10 cellular contexts compared by ENCODE assay signal in the genomic region with DNA sequence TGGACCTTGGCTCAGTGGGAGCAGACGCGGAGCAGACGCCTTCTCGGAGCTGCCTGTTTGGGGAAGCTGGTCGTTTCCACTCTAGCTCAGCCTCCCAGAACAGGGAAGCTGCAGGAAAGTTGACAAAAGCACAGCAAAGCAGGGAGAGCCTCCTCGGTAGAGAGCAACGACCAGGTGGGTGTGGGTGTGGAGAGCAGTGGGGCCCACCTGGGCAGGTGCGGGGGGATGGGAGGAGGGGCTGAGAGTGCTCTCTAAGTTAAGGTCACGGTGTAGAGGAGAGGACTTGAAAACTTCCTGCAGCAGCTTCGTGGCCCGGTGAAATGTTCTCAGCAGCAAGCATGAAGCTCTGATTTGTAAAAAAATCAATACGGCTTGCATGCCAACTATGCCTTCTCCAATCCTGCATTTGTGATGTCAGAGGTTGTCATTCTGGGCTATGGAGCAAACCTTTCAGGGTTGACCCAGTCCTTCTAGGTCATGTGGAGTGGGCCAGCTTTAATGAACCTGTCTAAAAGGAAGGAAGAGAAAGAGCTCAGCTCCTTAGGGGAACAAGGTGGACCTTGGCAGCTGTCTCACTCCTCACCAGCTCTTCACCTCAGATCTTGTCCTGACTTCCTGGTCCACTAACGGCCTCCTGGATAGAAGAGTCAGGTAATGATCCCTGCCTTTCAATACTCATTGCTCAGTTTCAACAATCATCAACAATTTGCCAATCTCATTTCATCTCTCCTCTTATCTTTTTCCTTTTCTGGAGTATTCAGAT.
A peak's percentile ranks its signal among the peaks of the same experiment; 100 is the strongest.
DNase-seq lines count a peak whose midpoint lies in the region; ATAC-seq and TF ChIP-seq lines count a peak whose summit lies in the region.
"Had no signal": no experiment of that assay in that cellular context is flagged by ENCODE, and none has a peak within 500 bp of the region (broad histone marks: within the 10 kb centered on the region; RNA-seq: fewer than 3 reads in every experiment).

No MANE protein-coding gene starts in this region.

- H3K9me3 Mint-ChIP-seq in activated CD4-positive, alpha-beta T cell treated with anti-CD3 and anti-CD28 coated beads for 36 hours (ENCODE audit: low read depth) = no peaks in the 10 kb centered on the region
- H3K9me3 Mint-ChIP-seq in activated naive CD8-positive, alpha-beta T cell treated with anti-CD3 and anti-CD28 coated beads for 36 hours = no peaks in the 10 kb centered on the region
- no peaks in the 10 kb centered on the region for H3K9me3 Mint-ChIP-seq in stimulated activated naive CD8-positive, alpha-beta T cell treated with anti-CD3 and anti-CD28 coated beads, Interleukin-15, Interleukin-2, amounts not matched to agents 100 ng/mL and 50 ng/mL, for 24 hours
- H3K9me3 Mint-ChIP-seq in nephron progenitor cell = no peaks in the 10 kb centered on the region

- peak; percentile 20 for DNase-seq in activated CD4-positive, alpha-beta T cell treated with anti-CD3 and anti-CD28 coated beads for 36 hours
- no peak for DNase-seq in activated CD4-positive, alpha-beta T cell treated with anti-CD3 and anti-CD28 coated beads for 4 hours
- DNase-seq in activated naive CD8-positive, alpha-beta T cell treated with anti-CD3 and anti-CD28 coated beads for 36 hours = no peak
- no peak for DNase-seq in SK-N-SH
- DNase-seq in nephron progenitor cell = no peak
- no peak for DNase-seq in transverse colon

- no peak overlapping the region for H3K4me2 ChIP-seq in SK-N-SH

- no peaks in the 10 kb centered on the region for H3K79me2 ChIP-seq in SK-N-SH (ENCODE audit: insufficient read depth)

- no peaks in the 10 kb centered on the region for H4K20me1 ChIP-seq in SK-N-SH (ENCODE audit: insufficient read depth)

- H3K27me3 ChIP-seq in SK-N-SH (ENCODE audit: insufficient read depth) = no peaks in the 10 kb centered on the region; the same call in none of the 2 replicates
- no peaks in the 10 kb centered on the region for H3K27me3 ChIP-seq in transverse colon

- H3F3A ChIP-seq in SK-N-SH (replicated peaks; ENCODE audit: insufficient read depth) = no peaks in the 10 kb centered on the region

- in situ Hi-C loops in transverse colon (cut with MboI; ENCODE audit: low pct_ligation_motif_present in 1 of 4, low pct_unique_long_range_greater_than_20kb in 1 of 4, low sequenced_read_pairs in 3 of 4) = no loop called here

- POLR2A ChIA-PET in activated CD4-positive, alpha-beta T cell treated with anti-CD3 and anti-CD28 coated beads for 36 hours (lab: Charles Lee) = interaction anchor here (0.6 to 1.9 kb wide), 12 partner anchors 18 to 342 kb away, joined by 3 to 7 read pairs (median 4); a partner anchor contains a TSS
- POLR2A ChIA-PET in SK-N-SH (lab: Yijun Ruan, JAX) = no interaction called here

- H3K9ac ChIP-seq in SK-N-SH = no peak overlapping the region

- WGBS in SK-N-SH (ENCODE audit: low lambda C conversion rate) = 62% methylated on average over 10 of the region's 13 CpGs
- 33 to 52% methylated on average over 3 to 13 of the region's 13 CpGs for WGBS in transverse colon (ENCODE audit: low coverage in 1 of 2), 2 donors

- H3K4me1 ChIP-seq in SK-N-SH (ENCODE audit: control insufficient read depth in 1 of 2, insufficient read depth in 2 of 2, low read depth in 1 of 2, low read length in 1 of 2) (no peaks in the 10 kb centered on the region; a peak in 1 of 4 replicates), transverse colon (peaks cover 0 to 7% (median 0%) of the 10 kb centered on the region in 4 donors)

- H3K27ac Mint-ChIP-seq in activated CD4-positive, alpha-beta T cell treated with anti-CD3 and anti-CD28 coated beads for 36 hours = peak overlapping the region; percentile 88
- peak overlapping the region; percentile 80 for H3K27ac Mint-ChIP-seq in activated naive CD8-positive, alpha-beta T cell treated with anti-CD3 and anti-CD28 coated beads for 36 hours
- H3K27ac Mint-ChIP-seq in stimulated activated naive CD8-positive, alpha-beta T cell treated with anti-CD3 and anti-CD28 coated beads, Interleukin-15, Interleukin-2, amounts not matched to agents 100 ng/mL and 50 ng/mL, for 24 hours = peak overlapping the region; percentile 84
- no peak overlapping the region for H3K27ac Mint-ChIP-seq in nephron progenitor cell

- H3K36me3 Mint-ChIP-seq in activated CD4-positive, alpha-beta T cell treated with anti-CD3 and anti-CD28 coated beads for 36 hours (ENCODE audit: low read depth) = no peaks in the 10 kb centered on the region
- H3K36me3 Mint-ChIP-seq in activated naive CD8-positive, alpha-beta T cell treated with anti-CD3 and anti-CD28 coated beads for 36 hours = no peaks in the 10 kb centered on the region
- H3K36me3 Mint-ChIP-seq in stimulated activated naive CD8-positive, alpha-beta T cell treated with anti-CD3 and anti-CD28 coated beads, Interleukin-15, Interleukin-2, amounts not matched to agents 100 ng/mL and 50 ng/mL, for 24 hours (ENCODE audit: low read depth) = no peaks in the 10 kb centered on the region
- H3K36me3 Mint-ChIP-seq in nephron progenitor cell (ENCODE audit: low read depth) = no peaks in the 10 kb centered on the region

- TF ChIP-seq RAD21 in SK-N-SH (IDR thresholded peaks at IDR 0.05; ENCODE audit: low read length) = no peak

- intact Hi-C loops in activated CD4-positive, alpha-beta T cell treated with anti-CD3 and anti-CD28 coated beads for 36 hours (cut with DNase I, micrococcal nuclease) = loop anchor here in 1 of 2 experiments (2.0 to 10.0 kb wide), 4 partner anchors 84 to 341 kb away; a partner anchor contains a TSS
- intact Hi-C loops in transverse colon (cut with DNase I; ENCODE audit: low total_unique reads) = no loop called here

- no peak for ATAC-seq in activated CD4-positive, alpha-beta T cell treated with anti-CD3 and anti-CD28 coated beads for 36 hours
- peak; percentile 12 for ATAC-seq in HG03354 (IDR thresholded peaks at IDR 0.05; ENCODE audit: poor library complexity, severe bottlenecking, unreplicated experiment)
- ATAC-seq: K562 had no signal

- H3K4me3 Mint-ChIP-seq in activated CD4-positive, alpha-beta T cell treated with anti-CD3 and anti-CD28 coated beads for 36 hours = peak overlapping the region; percentile 68
- peak overlapping the region; percentile 79 for H3K4me3 Mint-ChIP-seq in activated naive CD8-positive, alpha-beta T cell treated with anti-CD3 and anti-CD28 coated beads for 36 hours
- H3K4me3 Mint-ChIP-seq in stimulated activated naive CD8-positive, alpha-beta T cell treated with anti-CD3 and anti-CD28 coated beads, Interleukin-15, Interleukin-2, amounts not matched to agents 100 ng/mL and 50 ng/mL, for 24 hours = peak overlapping the region; percentile 72
- H3K4me3 Mint-ChIP-seq in nephron progenitor cell = no peak overlapping the region

- H2AFZ ChIP-seq in SK-N-SH (ENCODE audit: low read depth) = no peak overlapping the region

- H3K9me3 ChIP-seq in SK-N-SH = no peaks in the 10 kb centered on the region
- no peaks in the 10 kb centered on the region for H3K9me3 ChIP-seq in transverse colon

- no peak overlapping the region for H3K4me3 ChIP-seq in SK-N-SH (ENCODE audit: low read depth in 2 of 2, low read length in 1 of 2)
- H3K4me3 ChIP-seq in transverse colon = peak overlapping the region in 1 of 4 donors; percentile 12
- H3K4me3 ChIP-seq: K562 had no signal

- no peaks in the 10 kb centered on the region for H3K9me2 ChIP-seq in SK-N-SH

- CTCF ChIA-PET in activated CD4-positive, alpha-beta T cell treated with anti-CD3 and anti-CD28 coated beads for 36 hours (lab: Charles Lee) = interaction anchor here (0.6 to 6.1 kb wide), 13 partner anchors 9 to 1825 kb away, joined by 3 to 63 read pairs (median 4); no protein-coding TSS in a partner anchor
- CTCF ChIA-PET in SK-N-SH (lab: Yijun Ruan, JAX) = interaction anchor here (0.7 to 1.5 kb wide), 4 partner anchors 10 to 179 kb away, joined by 3 read pairs; no protein-coding TSS in a partner anchor

- TF ChIP-seq EP300 in SK-N-SH (IDR thresholded peaks at IDR 0.05; ENCODE audit: borderline replicate concordance in 1 of 2, low read depth in 1 of 2, low read length in 1 of 2) (no peak), transverse colon (IDR thresholded peaks at IDR 0.05; ENCODE audit: low read depth) (no peak)

- H3K36me3 ChIP-seq in SK-N-SH (replicated peaks in 1 of 2; ENCODE audit: control insufficient read depth in 1 of 2, insufficient read depth in 2 of 2, low read length in 1 of 2) (no peaks in the 10 kb centered on the region), transverse colon (no peaks in the 10 kb centered on the region)

- H3K4me1 Mint-ChIP-seq in activated CD4-positive, alpha-beta T cell treated with anti-CD3 and anti-CD28 coated beads for 36 hours = peaks cover 54% of the 10 kb centered on the region
- H3K4me1 Mint-ChIP-seq in activated naive CD8-positive, alpha-beta T cell treated with anti-CD3 and anti-CD28 coated beads for 36 hours = peaks cover 30% of the 10 kb centered on the region
- peaks cover 37% of the 10 kb centered on the region for H3K4me1 Mint-ChIP-seq in stimulated activated naive CD8-positive, alpha-beta T cell treated with anti-CD3 and anti-CD28 coated beads, Interleukin-15, Interleukin-2, amounts not matched to agents 100 ng/mL and 50 ng/mL, for 24 hours (ENCODE audit: low read depth)
- peaks cover 5% of the 10 kb centered on the region for H3K4me1 Mint-ChIP-seq in nephron progenitor cell

- no peaks in the 10 kb centered on the region for H3K27me3 Mint-ChIP-seq in activated CD4-positive, alpha-beta T cell treated with anti-CD3 and anti-CD28 coated beads for 36 hours
- no peaks in the 10 kb centered on the region for H3K27me3 Mint-ChIP-seq in activated naive CD8-positive, alpha-beta T cell treated with anti-CD3 and anti-CD28 coated beads for 36 hours
- H3K27me3 Mint-ChIP-seq in stimulated activated naive CD8-positive, alpha-beta T cell treated with anti-CD3 and anti-CD28 coated beads, Interleukin-15, Interleukin-2, amounts not matched to agents 100 ng/mL and 50 ng/mL, for 24 hours = no peaks in the 10 kb centered on the region
- peaks cover 25% of the 10 kb centered on the region for H3K27me3 Mint-ChIP-seq in nephron progenitor cell (ENCODE audit: low read depth, poor library complexity)

- no peak for TF ChIP-seq CTCF in SK-N-SH (IDR thresholded peaks at IDR 0.05)
- TF ChIP-seq CTCF in nephron progenitor cell (IDR thresholded peaks at IDR 0.05) = no peak
- TF ChIP-seq CTCF in transverse colon (IDR thresholded peaks at IDR 0.05) = no peak

- no peak for TF ChIP-seq POLR2A in transverse colon (IDR thresholded peaks at IDR 0.05)

- H3K27ac ChIP-seq in SK-N-SH (ENCODE audit: low read depth in 2 of 2, low read length in 1 of 2) = no peak overlapping the region
- H3K27ac ChIP-seq in transverse colon = peak overlapping the region in 2 of 4 donors; percentile 38 to 46
- H3K27ac ChIP-seq: RWPE1 had no signal

TF ChIP-seq in SK-N-SH, 30 proteins besides CTCF, POLR2A, EP300 and RAD21 (continues in another document):
- TF ChIP-seq CHD2 (IDR thresholded peaks at IDR 0.05; ENCODE audit: low read length, partially characterized antibody) (no peak), NRF1 (IDR thresholded peaks at IDR 0.05; ENCODE audit: low read depth, low read length) (no peak), TAF1 (IDR thresholded peaks at IDR 0.05; ENCODE audit: borderline replicate concordance, low read depth, low read length) (no peak)
